In the genomic region with DNA sequence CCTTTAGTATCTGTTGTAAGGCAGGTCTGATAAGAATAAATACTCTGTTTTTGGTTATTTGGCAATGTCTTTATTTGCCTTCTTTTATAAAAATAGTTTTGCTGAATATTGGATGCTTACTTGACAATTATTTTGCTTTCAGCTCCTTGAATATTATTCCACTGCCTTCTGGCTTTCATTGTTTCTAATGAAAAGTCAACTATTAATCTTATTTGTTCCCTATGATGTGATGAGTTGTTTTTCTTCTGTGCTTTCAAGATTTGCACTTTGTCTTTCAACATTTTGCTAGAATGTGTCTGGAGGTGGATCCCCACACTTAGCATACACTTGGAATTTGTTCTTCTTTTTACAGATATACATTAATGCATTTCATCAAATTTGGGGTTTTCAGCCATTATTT, we compare ENCODE assay signal across 10 cellular contexts.
"Had no signal": no experiment of that assay in that cellular context is flagged by ENCODE, and none has a peak within 500 bp of the region (broad histone marks: within the 10 kb centered on the region; RNA-seq: fewer than 3 reads in every experiment).

No MANE protein-coding gene starts in this region.

- H3K4me3 ChIP-seq: GM23248, GM23338, HAP-1 had no signal

- H3K4me1 ChIP-seq: HAP-1 had no signal

- ATAC-seq: GM23338 had no signal

- H3K4me3 Mint-ChIP-seq: GM23338, H9, HFFc6 had no signal

- H3K27ac ChIP-seq: GM23248 had no signal

- H3K4me2 ChIP-seq: GM23338 had no signal

- DNase-seq: GM23248, GOT3, H7, H9, HCEC 1CT, HFFc6 had no signal

- H3K9ac ChIP-seq: GM23248 had no signal

- FAIRE-seq: H1, H54 had no signal

- H3K36me3 ChIP-seq: HAP-1 had no signal

- H3K27ac Mint-ChIP-seq: GM23338, H9, HFFc6 had no signal

- H2AFZ ChIP-seq: GM23248, GM23338 had no signal
